In the genomic region with DNA sequence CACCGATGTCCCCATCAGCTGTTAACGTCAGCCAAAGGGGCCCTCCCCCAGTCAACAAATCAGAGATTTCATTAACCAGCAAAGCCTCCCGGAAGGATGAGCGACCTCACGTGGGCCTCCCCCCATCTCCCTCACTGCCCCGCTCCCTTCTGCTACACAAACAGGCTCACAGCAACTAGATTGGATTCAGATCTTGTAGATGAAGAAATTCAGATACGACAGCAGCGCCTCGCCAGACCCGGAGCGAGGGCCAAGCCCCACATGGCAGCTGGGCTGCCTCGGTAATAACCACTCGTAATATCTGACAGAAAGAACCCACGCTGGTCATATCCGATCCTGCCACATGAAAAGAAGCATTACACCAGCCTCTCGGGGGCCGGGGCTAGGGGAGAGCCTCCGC, we compare ENCODE assay signal across 21 cellular contexts.
"Had no signal": no experiment of that assay in that cellular context is flagged by ENCODE, and none has a peak within 500 bp of the region (broad histone marks: within the 10 kb centered on the region; RNA-seq: fewer than 3 reads in every experiment).

No MANE protein-coding gene starts in this region.

- H3K27me3 Mint-ChIP-seq: activated CD4-positive, alpha-beta T cell treated with anti-CD3 and anti-CD28 coated beads, Interleukin-2, amount 10 ng/mL, durations not matched to agents 7 days and 5 days; activated CD8-positive, alpha-beta memory T cell treated with anti-CD3 and anti-CD28 coated beads, Interleukin-2, amount 10 ng/mL, durations not matched to agents 7 days and 5 days; activated CD8-positive, alpha-beta T cell treated with anti-CD3 and anti-CD28 coated beads for 36 hours; activated naive CD8-positive, alpha-beta T cell treated with anti-CD3 and anti-CD28 coated beads, Interleukin-2, amount 50 U/mL, for 24 hours had no signal

- ATAC-seq: activated CD4-positive, CD25-positive, alpha-beta regulatory T cell treated with anti-CD3 and anti-CD28 coated beads, Interleukin-2, amount 50 U/mL, for 24 hours; activated CD8-positive, alpha-beta memory T cell treated with anti-CD3 and anti-CD28 coated beads, Interleukin-2, amount 10 ng/mL, durations not matched to agents 7 days and 5 days; activated CD8-positive, alpha-beta T cell treated with anti-CD3 and anti-CD28 coated beads for 36 hours; activated naive CD8-positive, alpha-beta T cell treated with anti-CD3 and anti-CD28 coated beads, Interleukin-2, amount 50 U/mL, for 24 hours; body of pancreas; foreskin keratinocyte; left lung; natural killer cell treated with Interleukin-12 subunit alpha and Interleukin-12 subunit beta and Interleukin-15 and Interleukin-18, amount 100 ng/mL, for 72 hours; stimulated activated naive CD8-positive, alpha-beta T cell treated with anti-CD3 and anti-CD28 coated beads, Interleukin-15, Interleukin-2, amounts not matched to agents 100 U/mL and 50 U/mL, for 24 hours had no signal

- H3K4me1 Mint-ChIP-seq: activated CD4-positive, alpha-beta T cell treated with anti-CD3 and anti-CD28 coated beads, Interleukin-2, amount 10 ng/mL, durations not matched to agents 7 days and 5 days; activated CD8-positive, alpha-beta memory T cell treated with anti-CD3 and anti-CD28 coated beads, Interleukin-2, amount 10 ng/mL, durations not matched to agents 7 days and 5 days; immature natural killer cell had no signal

- H3K27ac Mint-ChIP-seq: activated CD4-positive, alpha-beta T cell treated with anti-CD3 and anti-CD28 coated beads, Interleukin-2, amount 10 ng/mL, durations not matched to agents 7 days and 5 days; activated CD8-positive, alpha-beta memory T cell treated with anti-CD3 and anti-CD28 coated beads, Interleukin-2, amount 10 ng/mL, durations not matched to agents 7 days and 5 days; activated CD8-positive, alpha-beta T cell treated with anti-CD3 and anti-CD28 coated beads for 36 hours; activated naive CD8-positive, alpha-beta T cell treated with anti-CD3 and anti-CD28 coated beads, Interleukin-2, amount 50 U/mL, for 24 hours; activated T-helper 1 cell treated with anti-CD3 and anti-CD28 coated beads, Interleukin-12 subunit alpha, Interleukin-12 subunit beta, Interleukin-2, Interleukin-4 antibody, amounts not matched to agents 30 ng/mL and 10 ng/mL and 1 ng/mL, durations not matched to agents 14 hours and 24 hours and 36 hours; immature natural killer cell; natural killer cell treated with Interleukin-12 subunit alpha and Interleukin-12 subunit beta and Interleukin-15 and Interleukin-18, amount 100 ng/mL, for 72 hours had no signal

- H3K9me3 ChIP-seq: body of pancreas, left lung, thyroid gland had no signal

- H3K27me3 ChIP-seq: body of pancreas, left lung, thyroid gland had no signal

- H3K4me1 ChIP-seq: foreskin keratinocyte, left lung had no signal

- H3K4me3 Mint-ChIP-seq: activated CD4-positive, alpha-beta T cell treated with anti-CD3 and anti-CD28 coated beads, Interleukin-2, amount 10 ng/mL, durations not matched to agents 7 days and 5 days; activated CD8-positive, alpha-beta memory T cell treated with anti-CD3 and anti-CD28 coated beads, Interleukin-2, amount 10 ng/mL, durations not matched to agents 7 days and 5 days; activated CD8-positive, alpha-beta T cell treated with anti-CD3 and anti-CD28 coated beads for 36 hours; activated naive CD8-positive, alpha-beta T cell treated with anti-CD3 and anti-CD28 coated beads, Interleukin-2, amount 50 U/mL, for 24 hours; activated T-helper 1 cell treated with anti-CD3 and anti-CD28 coated beads, Interleukin-12 subunit alpha, Interleukin-12 subunit beta, Interleukin-2, Interleukin-4 antibody, amounts not matched to agents 30 ng/mL and 10 ng/mL and 1 ng/mL, durations not matched to agents 14 hours and 24 hours and 36 hours; immature natural killer cell; natural killer cell treated with Interleukin-12 subunit alpha and Interleukin-12 subunit beta and Interleukin-15 and Interleukin-18, amount 100 ng/mL, for 72 hours had no signal

- H3K27ac ChIP-seq: body of pancreas, foreskin keratinocyte, left lung, thyroid gland had no signal

- H3K4me3 ChIP-seq: body of pancreas, left lung, thyroid gland had no signal

- H3K36me3 Mint-ChIP-seq: activated CD8-positive, alpha-beta memory T cell treated with anti-CD3 and anti-CD28 coated beads, Interleukin-2, amount 10 ng/mL, durations not matched to agents 7 days and 5 days; immature natural killer cell; natural killer cell treated with Interleukin-12 subunit alpha and Interleukin-12 subunit beta and Interleukin-15 and Interleukin-18, amount 100 ng/mL, for 72 hours had no signal

- H3K36me3 ChIP-seq: left lung, thyroid gland had no signal

- H3K9me3 Mint-ChIP-seq: activated CD4-positive, alpha-beta T cell treated with anti-CD3 and anti-CD28 coated beads, Interleukin-2, amount 10 ng/mL, durations not matched to agents 7 days and 5 days; activated CD8-positive, alpha-beta T cell treated with anti-CD3 and anti-CD28 coated beads for 36 hours; activated naive CD8-positive, alpha-beta T cell treated with anti-CD3 and anti-CD28 coated beads, Interleukin-2, amount 50 U/mL, for 24 hours; activated T-helper 1 cell treated with anti-CD3 and anti-CD28 coated beads, Interleukin-12 subunit alpha, Interleukin-12 subunit beta, Interleukin-2, Interleukin-4 antibody, amounts not matched to agents 30 ng/mL and 10 ng/mL and 1 ng/mL, durations not matched to agents 14 hours and 24 hours and 36 hours; immature natural killer cell; natural killer cell treated with Interleukin-12 subunit alpha and Interleukin-12 subunit beta and Interleukin-15 and Interleukin-18, amount 100 ng/mL, for 72 hours had no signal

- DNase-seq: activated CD4-positive, alpha-beta T cell treated with anti-CD3 and anti-CD28 coated beads, Interleukin-2, amount 10 ng/mL, durations not matched to agents 7 days and 5 days; activated CD8-positive, alpha-beta memory T cell treated with anti-CD3 and anti-CD28 coated beads, Interleukin-2, amount 10 ng/mL, durations not matched to agents 7 days and 5 days; activated CD8-positive, alpha-beta T cell treated with anti-CD3 and anti-CD28 coated beads for 36 hours; activated gamma-delta T cell; activated naive CD4-positive, alpha-beta T cell treated with anti-CD3 and anti-CD28 coated beads, Interleukin-2, amount 50 U/mL, for 16 hours; activated naive CD8-positive, alpha-beta T cell treated with anti-CD3 and anti-CD28 coated beads, Interleukin-2, amount 50 U/mL, for 24 hours; body of pancreas; dermis blood vessel endothelial cell; effector CD8-positive, alpha-beta T cell; erythroblast; foreskin keratinocyte; immature natural killer cell; left lung; mammary epithelial cell; occipital lobe; stimulated activated CD4-positive, alpha-beta T cell treated with anti-CD3 and anti-CD28 coated beads, Interleukin-4, amount 100 ng/mL, for 24 hours; stimulated activated naive CD8-positive, alpha-beta T cell treated with anti-CD3 and anti-CD28 coated beads, Interleukin-15, Interleukin-2, amounts not matched to agents 100 U/mL and 50 U/mL, for 24 hours; thyroid gland had no signal
